In genomic region chr2:31382452-31383120, GRCh38 we compare ENCODE assay signal across 19 cellular contexts. TPM values are rescaled to one million over a fixed set of nuclear protein-coding genes. Genes with fewer than 3 reads are reported as not detected.
DNase-seq lines count a peak whose midpoint lies in the region; ATAC-seq, FAIRE-seq and TF ChIP-seq lines count a peak whose summit lies in the region.
"Had no signal": no experiment of that assay in that cellular context is flagged by ENCODE, and none has a peak within 500 bp of the region (broad histone marks: within the 10 kb centered on the region; RNA-seq: fewer than 3 reads in every experiment).

No MANE protein-coding gene starts in this region.

- peaks cover 4% of the 10 kb centered on the region for H3K36me3 Mint-ChIP-seq in activated CD4-positive, alpha-beta memory T cell treated with anti-CD3 and anti-CD28 coated beads, Interleukin-2, amount 10 ng/mL, durations not matched to agents 7 days and 5 days (ENCODE audit: low read depth)
- no peaks in the 10 kb centered on the region for H3K36me3 Mint-ChIP-seq in activated CD4-positive, alpha-beta memory T cell treated with anti-CD3 and anti-CD28 coated beads for 36 hours
- peaks cover 3% of the 10 kb centered on the region for H3K36me3 Mint-ChIP-seq in T-helper 2 cell treated with Interferon-gamma antibody and Interleukin-4, amounts not matched to agents 5 μg/mL and 100 μg/mL, for 36 hours (ENCODE audit: low read depth)
- no peaks in the 10 kb centered on the region for H3K36me3 Mint-ChIP-seq in activated CD8-positive, alpha-beta T cell treated with anti-CD3 and anti-CD28 coated beads, Interleukin-2, amount 10 ng/mL, durations not matched to agents 7 days and 5 days (ENCODE audit: low read depth)

- no peaks in the 10 kb centered on the region for H3K9me3 Mint-ChIP-seq in activated CD4-positive, alpha-beta memory T cell treated with anti-CD3 and anti-CD28 coated beads, Interleukin-2, amount 10 ng/mL, durations not matched to agents 7 days and 5 days
- H3K9me3 Mint-ChIP-seq in activated CD4-positive, alpha-beta memory T cell treated with anti-CD3 and anti-CD28 coated beads for 36 hours = no peaks in the 10 kb centered on the region
- H3K9me3 Mint-ChIP-seq in T-helper 2 cell treated with Interferon-gamma antibody and Interleukin-4, amounts not matched to agents 5 μg/mL and 100 μg/mL, for 36 hours = no peaks in the 10 kb centered on the region
- no peaks in the 10 kb centered on the region for H3K9me3 Mint-ChIP-seq in activated CD8-positive, alpha-beta T cell treated with anti-CD3 and anti-CD28 coated beads, Interleukin-2, amount 10 ng/mL, durations not matched to agents 7 days and 5 days (ENCODE audit: insufficient read depth)

- no peak overlapping the region for H3K27ac ChIP-seq in left ventricle myocardium inferior (replicated peaks)
- H3K27ac ChIP-seq: ovary had no signal

- CTCF ChIA-PET in activated CD4-positive, alpha-beta memory T cell treated with anti-CD3 and anti-CD28 coated beads, Interleukin-2, amount 10 ng/mL, durations not matched to agents 7 days and 5 days (lab: Charles Lee) = interaction anchor here (0.6 to 1.5 kb wide), 3 partner anchors 671 to 1217 kb away, joined by 3 to 4 read pairs (median 3); no protein-coding TSS in a partner anchor
- CTCF ChIA-PET in activated CD4-positive, alpha-beta memory T cell treated with anti-CD3 and anti-CD28 coated beads for 36 hours (lab: Charles Lee) = no interaction called here
- CTCF ChIA-PET in activated CD8-positive, alpha-beta T cell treated with anti-CD3 and anti-CD28 coated beads, Interleukin-2, amount 10 ng/mL, durations not matched to agents 7 days and 5 days (lab: Charles Lee) = no interaction called here

- ATAC-seq in HG02840 (IDR thresholded peaks at IDR 0.05; ENCODE audit: low FRiP score, unreplicated experiment) = no peak
- ATAC-seq in activated CD8-positive, alpha-beta T cell treated with anti-CD3 and anti-CD28 coated beads, Interleukin-2, amount 10 ng/mL, durations not matched to agents 7 days and 5 days = no peak

- DNase-seq in activated CD4-positive, alpha-beta memory T cell treated with anti-CD3 and anti-CD28 coated beads, Interleukin-2, amount 10 ng/mL, durations not matched to agents 7 days and 5 days = no peak
- DNase-seq in activated CD4-positive, alpha-beta memory T cell treated with anti-CD3 and anti-CD28 coated beads for 36 hours = no peak
- peak; percentile 3 for DNase-seq in T-helper 2 cell treated with Interferon-gamma antibody and Interleukin-4, amounts not matched to agents 5 μg/mL and 100 μg/mL, for 36 hours (ENCODE audit: low spot score)
- DNase-seq in glomerular visceral epithelial cell (ENCODE audit: extremely low spot score) = peak; percentile 57
- DNase-seq in urothelium cell line (ENCODE audit: low spot score) = peak; percentile 43
- DNase-seq in left ventricle myocardium inferior = no peak
- DNase-seq in activated CD8-positive, alpha-beta T cell treated with anti-CD3 and anti-CD28 coated beads, Interleukin-2, amount 10 ng/mL, durations not matched to agents 7 days and 5 days = no peak
- DNase-seq: activated CD4-positive, alpha-beta T cell treated with anti-CD3 and anti-CD28 coated beads, Interleukin-2, amount 50 U/mL, for 4 hours; caudate nucleus; KBM-7; midbrain; NCI-H1930; NCI-H526; ovary; T-helper 9 cell had no signal

- no peak overlapping the region for H3K4me3 ChIP-seq in left ventricle myocardium inferior
- H3K4me3 ChIP-seq: ovary had no signal

- no peaks in the 10 kb centered on the region for H3K36me3 ChIP-seq in left ventricle myocardium inferior
- H3K36me3 ChIP-seq: ovary had no signal

- peak overlapping the region; percentile 62 for H3K27ac Mint-ChIP-seq in activated CD4-positive, alpha-beta memory T cell treated with anti-CD3 and anti-CD28 coated beads, Interleukin-2, amount 10 ng/mL, durations not matched to agents 7 days and 5 days
- no peak overlapping the region for H3K27ac Mint-ChIP-seq in activated CD4-positive, alpha-beta memory T cell treated with anti-CD3 and anti-CD28 coated beads for 36 hours
- H3K27ac Mint-ChIP-seq in T-helper 2 cell treated with Interferon-gamma antibody and Interleukin-4, amounts not matched to agents 5 μg/mL and 100 μg/mL, for 36 hours = peak overlapping the region; percentile 20
- no peak overlapping the region for H3K27ac Mint-ChIP-seq in activated CD8-positive, alpha-beta T cell treated with anti-CD3 and anti-CD28 coated beads, Interleukin-2, amount 10 ng/mL, durations not matched to agents 7 days and 5 days

- FAIRE-seq in urothelium cell line (lab: Jason Lieb, UNC) = peak; percentile 87
- FAIRE-seq: A204.1, RCC 7860 had no signal

- peaks cover 2% of the 10 kb centered on the region for H3K27me3 Mint-ChIP-seq in activated CD4-positive, alpha-beta memory T cell treated with anti-CD3 and anti-CD28 coated beads, Interleukin-2, amount 10 ng/mL, durations not matched to agents 7 days and 5 days
- H3K27me3 Mint-ChIP-seq in activated CD4-positive, alpha-beta memory T cell treated with anti-CD3 and anti-CD28 coated beads for 36 hours = no peaks in the 10 kb centered on the region
- peaks cover 6% of the 10 kb centered on the region for H3K27me3 Mint-ChIP-seq in T-helper 2 cell treated with Interferon-gamma antibody and Interleukin-4, amounts not matched to agents 5 μg/mL and 100 μg/mL, for 36 hours (ENCODE audit: low read depth)
- H3K27me3 Mint-ChIP-seq in activated CD8-positive, alpha-beta T cell treated with anti-CD3 and anti-CD28 coated beads, Interleukin-2, amount 10 ng/mL, durations not matched to agents 7 days and 5 days (ENCODE audit: low read depth) = no peaks in the 10 kb centered on the region

- no peak overlapping the region for H3K4me3 Mint-ChIP-seq in activated CD4-positive, alpha-beta memory T cell treated with anti-CD3 and anti-CD28 coated beads, Interleukin-2, amount 10 ng/mL, durations not matched to agents 7 days and 5 days
- H3K4me3 Mint-ChIP-seq in activated CD4-positive, alpha-beta memory T cell treated with anti-CD3 and anti-CD28 coated beads for 36 hours = no peak overlapping the region
- peak overlapping the region; percentile 62 for H3K4me3 Mint-ChIP-seq in T-helper 2 cell treated with Interferon-gamma antibody and Interleukin-4, amounts not matched to agents 5 μg/mL and 100 μg/mL, for 36 hours
- H3K4me3 Mint-ChIP-seq in activated CD8-positive, alpha-beta T cell treated with anti-CD3 and anti-CD28 coated beads, Interleukin-2, amount 10 ng/mL, durations not matched to agents 7 days and 5 days = no peak overlapping the region

- no peak for TF ChIP-seq CTCF in left ventricle myocardium inferior (IDR thresholded peaks at IDR 0.05; ENCODE audit: borderline replicate concordance)

- no peaks in the 10 kb centered on the region for H3K4me1 ChIP-seq in left ventricle myocardium inferior

- POLR2A ChIA-PET in activated CD4-positive, alpha-beta memory T cell treated with anti-CD3 and anti-CD28 coated beads, Interleukin-2, amount 10 ng/mL, durations not matched to agents 7 days and 5 days (lab: Charles Lee) = no interaction called here
- POLR2A ChIA-PET in activated CD4-positive, alpha-beta memory T cell treated with anti-CD3 and anti-CD28 coated beads for 36 hours (lab: Charles Lee) = interaction anchor here (1.5 kb wide), 1 partner anchor 14 kb away, joined by 3 read pairs; no protein-coding TSS in a partner anchor
- POLR2A ChIA-PET in activated CD8-positive, alpha-beta T cell treated with anti-CD3 and anti-CD28 coated beads, Interleukin-2, amount 10 ng/mL, durations not matched to agents 7 days and 5 days (lab: Charles Lee) = interaction anchor here (0.6 kb wide), 1 partner anchor 34 kb away, joined by 3 read pairs; no protein-coding TSS in a partner anchor

- intact Hi-C loops in activated CD4-positive, alpha-beta memory T cell treated with anti-CD3 and anti-CD28 coated beads for 36 hours (cut with micrococcal nuclease) = no loop called here
- intact Hi-C loops in left ventricle myocardium inferior (cut with micrococcal nuclease) = no loop called here

- H3K27me3 ChIP-seq in left ventricle myocardium inferior (ENCODE audit: low read depth) = no peaks in the 10 kb centered on the region
- H3K27me3 ChIP-seq: ovary had no signal

- peaks cover 54% of the 10 kb centered on the region for H3K4me1 Mint-ChIP-seq in activated CD4-positive, alpha-beta memory T cell treated with anti-CD3 and anti-CD28 coated beads, Interleukin-2, amount 10 ng/mL, durations not matched to agents 7 days and 5 days
- peaks cover 8% of the 10 kb centered on the region for H3K4me1 Mint-ChIP-seq in activated CD4-positive, alpha-beta memory T cell treated with anti-CD3 and anti-CD28 coated beads for 36 hours (ENCODE audit: low read depth)
- peaks cover 52% of the 10 kb centered on the region for H3K4me1 Mint-ChIP-seq in T-helper 2 cell treated with Interferon-gamma antibody and Interleukin-4, amounts not matched to agents 5 μg/mL and 100 μg/mL, for 36 hours (ENCODE audit: low read depth)
- H3K4me1 Mint-ChIP-seq in activated CD8-positive, alpha-beta T cell treated with anti-CD3 and anti-CD28 coated beads, Interleukin-2, amount 10 ng/mL, durations not matched to agents 7 days and 5 days (ENCODE audit: low read depth) = peaks cover 35% of the 10 kb centered on the region

- no peaks in the 10 kb centered on the region for H3K9me3 ChIP-seq in left ventricle myocardium inferior (replicated peaks)
- H3K9me3 ChIP-seq: ovary had no signal

RNA-seq across cellular contexts. Expression of gene XDH, which starts 32.0 kb away (rescaled TPM):
- total RNA-seq in activated CD4-positive, alpha-beta memory T cell treated with anti-CD3 and anti-CD28 coated beads, Interleukin-2, amount 10 ng/mL, durations not matched to agents 7 days and 5 days = 1 to 10 TPM in 1 of 2 experiments, under 1 TPM in 1; 0.63 to 1.6 TPM
- not detected for total RNA-seq in activated CD4-positive, alpha-beta memory T cell treated with anti-CD3 and anti-CD28 coated beads for 36 hours
- 0.05 TPM for total RNA-seq in left ventricle myocardium inferior
- total RNA-seq in activated CD8-positive, alpha-beta T cell treated with anti-CD3 and anti-CD28 coated beads, Interleukin-2, amount 10 ng/mL, durations not matched to agents 7 days and 5 days = not detected
- total RNA-seq: temporal lobe had no signal

Comparison
In these comparisons a context has a peak if more than half of its experiments do, and no peak if none do; other contexts are left out.
1. H3K27ac Mint-ChIP-seq: peak in activated CD4-positive, alpha-beta memory T cell treated with anti-CD3 and anti-CD28 coated beads, Interleukin-2, amount 10 ng/mL, durations not matched to agents 7 days and 5 days (single experiment) and T-helper 2 cell treated with Interferon-gamma antibody and Interleukin-4, amounts not matched to agents 5 μg/mL and 100 μg/mL, for 36 hours (single experiment); none in activated CD4-positive, alpha-beta memory T cell treated with anti-CD3 and anti-CD28 coated beads for 36 hours (single experiment) and activated CD8-positive, alpha-beta T cell treated with anti-CD3 and anti-CD28 coated beads, Interleukin-2, amount 10 ng/mL, durations not matched to agents 7 days and 5 days (single experiment).
2. DNase-seq: peak in T-helper 2 cell treated with Interferon-gamma antibody and Interleukin-4, amounts not matched to agents 5 μg/mL and 100 μg/mL, for 36 hours (single experiment), glomerular visceral epithelial cell (single experiment) and urothelium cell line (single experiment); none in activated CD4-positive, alpha-beta memory T cell treated with anti-CD3 and anti-CD28 coated beads, Interleukin-2, amount 10 ng/mL, durations not matched to agents 7 days and 5 days (single experiment), activated CD4-positive, alpha-beta memory T cell treated with anti-CD3 and anti-CD28 coated beads for 36 hours (single experiment), left ventricle myocardium inferior (single experiment) and activated CD8-positive, alpha-beta T cell treated with anti-CD3 and anti-CD28 coated beads, Interleukin-2, amount 10 ng/mL, durations not matched to agents 7 days and 5 days (single experiment).